Comparison of ENCODE assay signal across 17 cellular contexts in genomic region chr14:33992274-33993050, GRCh38. TPM values are rescaled to one million over a fixed set of nuclear protein-coding genes. Genes with fewer than 3 reads are reported as not detected.
DNase-seq lines count a peak whose midpoint lies in the region; ATAC-seq, FAIRE-seq and TF ChIP-seq lines count a peak whose summit lies in the region.
"Had no signal": no experiment of that assay in that cellular context is flagged by ENCODE, and none has a peak within 500 bp of the region (broad histone marks: within the 10 kb centered on the region; RNA-seq: fewer than 3 reads in every experiment).

No MANE protein-coding gene starts in this region.

- CTCF ChIA-PET in HepG2 (lab: Yijun Ruan, JAX; ENCODE audit: low intra/inter-chr PET ratio, low total read pairs), result no interaction called here

- TF ChIP-seq POLR2A in HepG2 (IDR thresholded peaks at IDR 0.05; ENCODE audit: insufficient read depth in 1 of 2, low read depth in 2 of 2, low read length in 2 of 2) (no peak), right lobe of liver (IDR thresholded peaks at IDR 0.05) (no peak)

- H3K4me2 ChIP-seq in HepG2 (ENCODE audit: low read depth, low read length), result no peak overlapping the region
- H3K4me2 ChIP-seq in astrocyte (ENCODE audit: low read length), result no peak overlapping the region
- H3K4me2 ChIP-seq: BLaER1 had no signal

- H4K20me1 ChIP-seq in HepG2 (ENCODE audit: insufficient read depth, low read length) (no peaks in the 10 kb centered on the region), astrocyte (ENCODE audit: insufficient read depth, low read length) (no peaks in the 10 kb centered on the region)
- H4K20me1 ChIP-seq: BLaER1 had no signal

- no peak for TF ChIP-seq RAD21 in HepG2 (CRISPR knock-in tag; IDR thresholded peaks at IDR 0.05)

- BruUV-seq in HepG2 (replicated peaks; lab: Mats Ljungman, UMichigan), result no TSS peak

- H3K9me3 Mint-ChIP-seq in astrocyte (ENCODE audit: unreplicated experiment), result peaks cover 2% of the 10 kb centered on the region
- no peaks in the 10 kb centered on the region for H3K9me3 Mint-ChIP-seq in mesothelial cell of epicardium

- POLR2A ChIA-PET in HepG2 (lab: Yijun Ruan, JAX), result no interaction called here

- H3K4me3 ChIP-seq in HepG2 (replicated peaks in 1 of 3; ENCODE audit: insufficient read depth in 1 of 3, low read depth in 2 of 3, low read length in 3 of 3) (no peak overlapping the region), right lobe of liver (no peak overlapping the region), astrocyte (ENCODE audit: insufficient read depth, low read depth, low read length) (no peak overlapping the region), fibroblast of the aortic adventitia (ENCODE audit: low read depth, low read length) (no peak overlapping the region)
- H3K4me3 ChIP-seq: BLaER1 had no signal

- peaks cover 25% of the 10 kb centered on the region for H3K4me1 ChIP-seq in HepG2 (ENCODE audit: insufficient read depth, low read length)
- H3K4me1 ChIP-seq in right lobe of liver, result peaks cover 0 to 9% (median 0%) of the 10 kb centered on the region in 4 donors
- H3K4me1 ChIP-seq in astrocyte (ENCODE audit: insufficient read depth, low read length), result peaks cover 12% of the 10 kb centered on the region
- H3K4me1 ChIP-seq: BLaER1 had no signal

- no peak for FAIRE-seq in HepG2 (lab: Jason Lieb, UNC)
- no peak for FAIRE-seq in astrocyte (lab: Jason Lieb, UNC)

- H3K27me3 ChIP-seq in HepG2 (ENCODE audit: control insufficient read depth in 1 of 2, insufficient read depth in 2 of 2, low read length in 2 of 2), result 0 out of 5 replicates have a peak, but pooled peaks cover 0 to 8% of the 10 kb centered on the region in 2 experiments
- no peaks in the 10 kb centered on the region for H3K27me3 ChIP-seq in right lobe of liver
- no peaks in the 10 kb centered on the region for H3K27me3 ChIP-seq in astrocyte (ENCODE audit: insufficient read depth, low read length)
- H3K27me3 ChIP-seq: BLaER1 had no signal

- no peak for TF ChIP-seq CTCF in HepG2 (CRISPR knock-in tag; IDR thresholded peaks at IDR 0.05)
- TF ChIP-seq CTCF in right lobe of liver (IDR thresholded peaks at IDR 0.05), result no peak
- TF ChIP-seq CTCF in astrocyte (IDR thresholded peaks at IDR 0.05; ENCODE audit: insufficient read depth, low read depth, low read length), result no peak
- TF ChIP-seq CTCF in fibroblast of the aortic adventitia (IDR thresholded peaks at IDR 0.05; ENCODE audit: insufficient read depth, low read length), result no peak
- TF ChIP-seq CTCF in mesothelial cell of epicardium (IDR thresholded peaks at IDR 0.05; ENCODE audit: unreplicated experiment), result no peak

- ATAC-seq in HepG2, result no peak
- ATAC-seq in right lobe of liver, result no peak
- ATAC-seq in GM21529 (IDR thresholded peaks at IDR 0.05; ENCODE audit: unreplicated experiment), result no peak
- ATAC-seq in HG03342 (IDR thresholded peaks at IDR 0.05; ENCODE audit: unreplicated experiment), result no peak

- H3K9ac ChIP-seq in HepG2 (ENCODE audit: insufficient read depth, low read depth, low read length) (no peak overlapping the region), astrocyte (ENCODE audit: low read length) (no peak overlapping the region)
- H3K9ac ChIP-seq: BLaER1 had no signal

- H3K27ac ChIP-seq in HepG2 (ENCODE audit: extremely low read length, insufficient read depth, low read length) (no peak overlapping the region), right lobe of liver (no peak overlapping the region), astrocyte (ENCODE audit: low read depth, low read length) (no peak overlapping the region)
- H3K27ac ChIP-seq: BLaER1, HL-60 had no signal

- H3K9me3 ChIP-seq in HepG2 (ENCODE audit: low read length) (no peaks in the 10 kb centered on the region), right lobe of liver (no peaks in the 10 kb centered on the region), astrocyte (ENCODE audit: insufficient read depth, low read depth, low read length) (no peaks in the 10 kb centered on the region)
- H3K9me3 ChIP-seq: BLaER1 had no signal

- H3K4me1 Mint-ChIP-seq in astrocyte (ENCODE audit: low read depth, unreplicated experiment) (peaks cover 22% of the 10 kb centered on the region), mesothelial cell of epicardium (peaks cover 31% of the 10 kb centered on the region)

- no peak for DNase-seq in HepG2 (ENCODE audit: low spot score)
- no peak for DNase-seq in right lobe of liver
- peak; percentile 79 for DNase-seq in astrocyte (ENCODE audit: low read depth)
- peak; percentile 30 for DNase-seq in fibroblast of the aortic adventitia (ENCODE audit: low read depth)
- no peak for DNase-seq in mesothelial cell of epicardium (ENCODE audit: low spot score in 2 of 2, unreplicated experiment in 2 of 2)
- DNase-seq in COLO829 (ENCODE audit: low spot score), result no peak
- DNase-seq: 8988T; AML-193; CD8-positive, alpha-beta memory T cell; DMS53; GF-D8; HCEC 1CT; HFFc6 had no signal

- H3K27me3 Mint-ChIP-seq in astrocyte (ENCODE audit: low read depth, unreplicated experiment) (no peaks in the 10 kb centered on the region), mesothelial cell of epicardium (ENCODE audit: low read depth) (no peaks in the 10 kb centered on the region)

- H3K36me3 ChIP-seq in HepG2 (replicated peaks in 1 of 2; ENCODE audit: control insufficient read depth in 1 of 2, insufficient read depth in 2 of 2, low read length in 2 of 2) (no peaks in the 10 kb centered on the region), right lobe of liver (no peaks in the 10 kb centered on the region), astrocyte (ENCODE audit: insufficient read depth, low read length) (no peaks in the 10 kb centered on the region)
- H3K36me3 ChIP-seq: BLaER1 had no signal

- H2AFZ ChIP-seq in HepG2 (ENCODE audit: low read length) (no peak overlapping the region), astrocyte (ENCODE audit: low read depth, low read length) (no peak overlapping the region)

- 62% methylated on average over 3 of the region's 3 CpGs for WGBS in HepG2 (ENCODE audit: low lambda C conversion rate)
- 81% methylated on average over 3 of the region's 3 CpGs for WGBS in right lobe of liver (ENCODE audit: insufficient coverage, low coverage, low lambda C conversion rate, missing lambda C conversion rate)

- H3K27ac Mint-ChIP-seq in astrocyte (ENCODE audit: unreplicated experiment), result peak overlapping the region; percentile 23
- no peak overlapping the region for H3K27ac Mint-ChIP-seq in mesothelial cell of epicardium
- H3K27ac Mint-ChIP-seq: CD8-positive, alpha-beta memory T cell; HFFc6 had no signal

- H3K79me2 ChIP-seq in HepG2 (ENCODE audit: insufficient read depth, low read length) (no peaks in the 10 kb centered on the region), astrocyte (ENCODE audit: insufficient read depth, low read length) (no peaks in the 10 kb centered on the region)

- TF ChIP-seq EP300 in HepG2 (IDR thresholded peaks at IDR 0.05; ENCODE audit: low read depth in 2 of 2, low read length in 2 of 2), result no peak
- no peak for TF ChIP-seq EP300 in HepG2 (CRISPR knock-in tag; IDR thresholded peaks at IDR 0.05; ENCODE audit: borderline replicate concordance)

- intact Hi-C loops in HepG2 (cut with micrococcal nuclease; ENCODE audit: unreplicated experiment) (no loop called here), right lobe of liver (cut with DNase I) (no loop called here)

- in situ Hi-C loops in HepG2 (cut with HindIII; ENCODE audit: extremely low pct_ligation_motif_present, low pct_unique_long_range_greater_than_20kb), result no loop called here

- no peaks in the 10 kb centered on the region for H3K36me3 Mint-ChIP-seq in astrocyte (ENCODE audit: low read depth, unreplicated experiment)
- H3K36me3 Mint-ChIP-seq in mesothelial cell of epicardium, result no peaks in the 10 kb centered on the region

- no peak overlapping the region for H3K4me3 Mint-ChIP-seq in astrocyte (ENCODE audit: unreplicated experiment)
- no peak overlapping the region for H3K4me3 Mint-ChIP-seq in mesothelial cell of epicardium
- H3K4me3 Mint-ChIP-seq: CD8-positive, alpha-beta memory T cell; HFFc6 had no signal

TF ChIP-seq in HepG2, 621 proteins besides CTCF, POLR2A, EP300 and RAD21:
- 0 out of 2 replicates have a peak, but pooled peaks have one; percentile 11 for TF ChIP-seq RFX1 (IDR thresholded peaks at IDR 0.05)
- no peak for TF ChIP-seq ZNF33B (CRISPR knock-in tag; IDR thresholded peaks at IDR 0.05)

RNA-seq across cellular contexts. Expression of gene EGLN3, which starts 41.6 kb away (rescaled TPM):
- total RNA-seq in HepG2 (2016; rRNA removed; fragmentation: Illumina TruSeq; extraction: Trizol) (0.18 TPM in 2 replicates), right lobe of liver (10 to 100 TPM in 1 of 6 experiments, 1 to 10 TPM in 5; 1.9 to 25.4 (median 2.1) TPM), astrocyte (13.3 and 24.5 TPM in 2 replicates), fibroblast of the aortic adventitia (ENCODE audit: low replicate concordance) (0.18 and 2.0 TPM in 2 replicates), mesothelial cell of epicardium (8.3 to 10.5 TPM (median 9.6 TPM) in 3 replicates)
- not detected in 2 replicates for total RNA-seq in HepG2 (2016; cell fraction: cytosol; rRNA removed; fragmentation: Illumina TruSeq; extraction: Trizol; ENCODE audit: low read depth)
- total RNA-seq in HepG2 (2016; cell fraction: insoluble cytoplasmic fraction; rRNA removed; fragmentation: Illumina TruSeq; extraction: Trizol), result 0.13 and 0.39 TPM in 2 replicates
- total RNA-seq in HepG2 (2016; cell fraction: membrane; rRNA removed; fragmentation: Illumina TruSeq; extraction: Trizol), result 0.07 and 0.12 TPM in 2 replicates
- total RNA-seq in HepG2 (2016; cell fraction: nucleus; rRNA removed; fragmentation: Illumina TruSeq; extraction: Trizol), result not detected in 2 replicates
- polyA plus RNA-seq in HepG2 (2011; rRNA removed), result 27.3 and 30.1 TPM in 2 replicates
- 13.7 and 27.8 TPM in 2 replicates for polyA plus RNA-seq in HepG2 (2011; cell fraction: cytosol; rRNA removed)
- 14.1 and 18.4 TPM in 2 replicates for polyA plus RNA-seq in HepG2 (2011; cell fraction: nucleus; rRNA removed)
- 89.8 and 101 TPM in 2 replicates for polyA plus RNA-seq in HepG2 (2012)
- polyA plus RNA-seq in HepG2 (2016; cell fraction: cytosol; fragmentation: Illumina TruSeq; extraction: Trizol; ENCODE audit: low read depth), result not detected in 2 replicates
- 0.11 and 0.19 TPM in 2 replicates for polyA plus RNA-seq in HepG2 (2016; cell fraction: insoluble cytoplasmic fraction; fragmentation: Illumina TruSeq; extraction: Trizol; ENCODE audit: low read depth)
- polyA plus RNA-seq in HepG2 (2016; cell fraction: membrane; fragmentation: Illumina TruSeq; extraction: Trizol; ENCODE audit: low read depth), result 0.17 TPM in 1 of 2 replicates, not detected in the other
- polyA plus RNA-seq in HepG2 (2016; cell fraction: nucleus; fragmentation: Illumina TruSeq; extraction: Trizol; ENCODE audit: insufficient read depth, low read depth), result not detected in 2 replicates
- 8.9 and 29.0 TPM in 2 replicates for polyA minus RNA-seq in HepG2 (2011; rRNA and poly(A)+ RNA removed; ENCODE audit: low replicate concordance)
- polyA minus RNA-seq in HepG2 (2011; cell fraction: cytosol; rRNA and poly(A)+ RNA removed), result 24.4 and 43.2 TPM in 2 replicates
- polyA minus RNA-seq in HepG2 (2011; cell fraction: nucleus; rRNA and poly(A)+ RNA removed), result 23.8 and 49.0 TPM in 2 replicates

Comparison
In these comparisons a context has a peak if more than half of its experiments do, and no peak if none do; other contexts are left out.
1. DNase-seq: peak in astrocyte (single experiment) and fibroblast of the aortic adventitia (single experiment); none in HepG2 (single experiment), right lobe of liver (0 of 3), mesothelial cell of epicardium (0 of 2) and COLO829 (single experiment).